In the genomic region with DNA sequence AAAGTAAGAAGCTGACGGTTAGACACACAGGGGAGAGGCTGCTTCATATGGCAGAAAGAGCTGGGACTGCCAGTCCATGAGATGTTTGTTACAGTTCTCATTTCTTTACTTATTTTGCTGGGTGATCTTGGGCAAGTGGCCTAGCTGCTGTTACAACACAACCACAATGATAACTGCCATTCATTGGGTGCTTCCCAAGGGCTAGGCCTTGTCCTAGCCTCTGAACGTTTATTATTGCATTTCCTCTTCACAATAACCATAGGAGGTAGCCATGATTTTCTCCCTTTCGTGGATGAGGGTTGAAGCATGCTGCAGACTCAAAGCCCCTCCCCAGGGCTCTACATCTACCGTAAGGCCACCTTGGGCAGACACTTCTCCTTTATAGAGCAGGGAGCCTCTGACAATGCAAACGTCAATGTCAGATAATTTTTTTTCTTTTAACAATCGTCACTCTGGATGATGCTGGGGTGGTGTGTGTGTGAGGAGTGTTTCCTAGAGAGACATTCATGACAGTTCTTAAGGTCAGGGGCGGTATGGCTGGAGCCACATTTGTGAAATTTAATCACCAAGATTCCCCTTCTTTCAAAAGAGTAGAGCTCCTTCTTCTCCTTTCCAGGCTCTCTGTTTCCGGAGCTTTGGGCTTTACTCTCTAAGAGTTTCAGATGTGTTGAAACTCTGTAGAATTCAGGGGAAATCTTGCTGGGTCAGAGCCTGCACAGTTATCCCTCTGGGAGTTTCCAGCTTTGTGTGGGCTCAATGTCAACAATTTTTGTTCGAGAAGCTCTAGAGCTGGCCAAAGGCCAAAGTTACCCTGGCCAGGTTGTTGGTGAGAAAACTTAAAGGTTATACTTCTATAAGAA, we compare ENCODE assay signal across 11 cellular contexts.
DNase-seq lines count a peak whose midpoint lies in the region; TF ChIP-seq lines count a peak whose summit lies in the region.
"Had no signal": no experiment of that assay in that cellular context is flagged by ENCODE, and none has a peak within 500 bp of the region (broad histone marks: within the 10 kb centered on the region; RNA-seq: fewer than 3 reads in every experiment).

No MANE protein-coding gene starts in this region.

- H3K4me3 Mint-ChIP-seq in H9 (no peak overlapping the region), mesothelial cell of epicardium (no peak overlapping the region), endodermal cell (no peak overlapping the region)
- H3K4me3 Mint-ChIP-seq in CD8-positive, alpha-beta memory T cell, result no peak overlapping the region

- peaks cover 55 to 68% (median 61%) of the 10 kb centered on the region in 10 experiments for H3K4me1 ChIP-seq in BLaER1 treated with 17β-estradiol and CSF1 and Interleukin-3, amounts not matched to agents 10 nM and 100 nM
- H3K4me1 ChIP-seq in H9 (ENCODE audit: insufficient read depth, low read length) (no peaks in the 10 kb centered on the region), endodermal cell (ENCODE audit: control insufficient read depth, insufficient read depth, low read length) (no peaks in the 10 kb centered on the region)
- H3K4me1 ChIP-seq in CD8-positive, alpha-beta memory T cell (ENCODE audit: insufficient read depth, low read length), result no peaks in the 10 kb centered on the region
- H3K4me1 ChIP-seq: BE2C, body of pancreas had no signal

- H3K27ac ChIP-seq in BLaER1 treated with 17β-estradiol and CSF1 and Interleukin-3, amounts not matched to agents 10 nM and 100 nM, result peak overlapping the region; percentile 2 to 72 (median 54); a peak in 20 of 22 replicates
- H3K27ac ChIP-seq in H9 (ENCODE audit: insufficient read length, low read depth, low read length) (no peak overlapping the region), endodermal cell (ENCODE audit: low read depth, low read length) (no peak overlapping the region)
- H3K27ac ChIP-seq in CD8-positive, alpha-beta memory T cell (ENCODE audit: low read depth, low read length), result no peak overlapping the region

- peak overlapping the region in 2 of 11 experiments; percentile 10 to 18; a peak in 3 of 22 replicates for H3K9ac ChIP-seq in BLaER1 treated with 17β-estradiol and CSF1 and Interleukin-3, amounts not matched to agents 10 nM and 100 nM
- H3K9ac ChIP-seq in H9 (ENCODE audit: extremely low read depth, insufficient read length, low read length) (no peak overlapping the region), endodermal cell (ENCODE audit: extremely low read depth, low read length, poor library complexity, severe bottlenecking) (no peak overlapping the region)

- H4K91ac ChIP-seq in H9 (ENCODE audit: insufficient read length, low read depth, low read length), result no peak overlapping the region

- no peaks in the 10 kb centered on the region for H3K23me2 ChIP-seq in H9 (ENCODE audit: insufficient read length, low read depth, low read length, poor library complexity, severe bottlenecking)

- H2BK120ac ChIP-seq in H9 (ENCODE audit: low read depth, low read length, poor library complexity, severe bottlenecking), result no peak overlapping the region

- no peak overlapping the region for H2BK12ac ChIP-seq in H9 (ENCODE audit: insufficient read length, low read depth, low read length)

- H4K5ac ChIP-seq in H9 (ENCODE audit: insufficient read length, low read depth, low read length), result no peak overlapping the region

- POLR2A ChIA-PET in CD8-positive, alpha-beta memory T cell (lab: Charles Lee), result no interaction called here

- CTCF ChIA-PET in CD8-positive, alpha-beta memory T cell (lab: Charles Lee), result no interaction called here

- no peak overlapping the region for H2BK15ac ChIP-seq in H9 (ENCODE audit: low read depth, low read length)

- H3K18ac ChIP-seq in H9 (ENCODE audit: insufficient read length, low read depth, low read length), result no peak overlapping the region

- no peak overlapping the region for H3K4ac ChIP-seq in H9 (ENCODE audit: low read depth, low read length)

- no peaks in the 10 kb centered on the region for H3K27me3 ChIP-seq in BLaER1 treated with 17β-estradiol and CSF1 and Interleukin-3, amounts not matched to agents 10 nM and 100 nM
- H3K27me3 ChIP-seq in H9 (ENCODE audit: insufficient read depth, low read length) (no peaks in the 10 kb centered on the region), endodermal cell (ENCODE audit: control insufficient read depth, insufficient read depth, low read length, poor library complexity, severe bottlenecking) (no peaks in the 10 kb centered on the region)
- no peaks in the 10 kb centered on the region for H3K27me3 ChIP-seq in CD8-positive, alpha-beta memory T cell (ENCODE audit: insufficient read depth, low read length, poor library complexity, severe bottlenecking)
- H3K27me3 ChIP-seq: BE2C, body of pancreas had no signal

- H3K27ac Mint-ChIP-seq in H9 (peak overlapping the region in 1 of 3 experiments; percentile 22; a peak in 1 of 7 replicates), mesothelial cell of epicardium (peak overlapping the region; percentile 36), endodermal cell (no peak overlapping the region)
- peak overlapping the region in 1 of 8 donors; percentile 39 for H3K27ac Mint-ChIP-seq in CD8-positive, alpha-beta memory T cell

- H3K36me3 Mint-ChIP-seq in H9 (ENCODE audit: insufficient read depth in 1 of 3, low read depth in 3 of 3), result peaks cover 0 to 3% (median 0%) of the 10 kb centered on the region in 3 experiments; a peak in 2 of 7 replicates
- H3K36me3 Mint-ChIP-seq in mesothelial cell of epicardium, result no peaks in the 10 kb centered on the region
- H3K36me3 Mint-ChIP-seq in CD8-positive, alpha-beta memory T cell, result no peaks in the 10 kb centered on the region
- H3K36me3 Mint-ChIP-seq in endodermal cell (ENCODE audit: low read depth), result no peaks in the 10 kb centered on the region

- H3K27me3 Mint-ChIP-seq in H9 (ENCODE audit: low read depth) (no peaks in the 10 kb centered on the region; the same call in 1 of the 2 replicates), mesothelial cell of epicardium (ENCODE audit: low read depth) (no peaks in the 10 kb centered on the region), endodermal cell (ENCODE audit: insufficient read depth) (no peaks in the 10 kb centered on the region)
- no peaks in the 10 kb centered on the region for H3K27me3 Mint-ChIP-seq in CD8-positive, alpha-beta memory T cell

- H3K36me3 ChIP-seq in BLaER1 treated with 17β-estradiol and CSF1 and Interleukin-3, amounts not matched to agents 10 nM and 100 nM, result no peaks in the 10 kb centered on the region
- H3K36me3 ChIP-seq in CD8-positive, alpha-beta memory T cell (ENCODE audit: insufficient read depth, low read length), result no peaks in the 10 kb centered on the region
- no peaks in the 10 kb centered on the region for H3K36me3 ChIP-seq in endodermal cell (ENCODE audit: control insufficient read depth, insufficient read depth, low read length)
- H3K36me3 ChIP-seq: BE2C had no signal

- peak overlapping the region; percentile 46 to 74 (median 67); a peak in 20 of 22 replicates for H3K4me2 ChIP-seq in BLaER1 treated with 17β-estradiol and CSF1 and Interleukin-3, amounts not matched to agents 10 nM and 100 nM
- no peak overlapping the region for H3K4me2 ChIP-seq in H9 (ENCODE audit: insufficient read depth, insufficient read length, low read length)

- no peak overlapping the region for H3K14ac ChIP-seq in H9 (ENCODE audit: insufficient read depth, low read length)

- H2AK5ac ChIP-seq in H9 (ENCODE audit: insufficient read length, low read length), result no peak overlapping the region

- H3K9me3 ChIP-seq in BLaER1 treated with 17β-estradiol and CSF1 and Interleukin-3, amounts not matched to agents 10 nM and 100 nM (replicated peaks in 1 of 11), result peaks cover 4 to 6% (median 5%) of the 10 kb centered on the region in 11 experiments
- peaks cover 1% of the 10 kb centered on the region for H3K9me3 ChIP-seq in H9 (ENCODE audit: control insufficient read depth, low read depth, low read length)
- no peaks in the 10 kb centered on the region for H3K9me3 ChIP-seq in CD8-positive, alpha-beta memory T cell (ENCODE audit: low read length)
- H3K9me3 ChIP-seq in endodermal cell (ENCODE audit: control insufficient read depth, low read length), result no peaks in the 10 kb centered on the region
- H3K9me3 ChIP-seq: BE2C, body of pancreas had no signal

- H4K20me1 ChIP-seq in BLaER1 treated with 17β-estradiol and CSF1 and Interleukin-3, amounts not matched to agents 10 nM and 100 nM, result no peaks in the 10 kb centered on the region
- no peaks in the 10 kb centered on the region for H4K20me1 ChIP-seq in H9 (ENCODE audit: control insufficient read depth, insufficient read depth, insufficient read length)

- H3K79me1 ChIP-seq in H9 (ENCODE audit: insufficient read depth, low read depth, low read length, poor library complexity, severe bottlenecking), result no peaks in the 10 kb centered on the region

- no peak overlapping the region for H2BK5ac ChIP-seq in H9 (ENCODE audit: insufficient read length, low read length)

- H3T11ph ChIP-seq in H9 (ENCODE audit: low read length), result no peak overlapping the region

- H3K4me1 Mint-ChIP-seq in H9 (peaks cover 0 to 2% of the 10 kb centered on the region in 2 experiments; a peak in 2 of 4 replicates), mesothelial cell of epicardium (peaks cover 3% of the 10 kb centered on the region), endodermal cell (no peaks in the 10 kb centered on the region)
- H3K4me1 Mint-ChIP-seq in CD8-positive, alpha-beta memory T cell, result peaks cover 3 to 8% (median 7%) of the 10 kb centered on the region in 3 donors

- no peak overlapping the region for H4K8ac ChIP-seq in H9 (replicated peaks; ENCODE audit: insufficient read length, low read depth, low read length)

- no peaks in the 10 kb centered on the region for H3K79me2 ChIP-seq in H9 (ENCODE audit: insufficient read depth, low read length)

- DNase-seq in H9 (no peak), SKM-1 treated with dmso at 0.1 percent for 144 hours (lab: John Stamatoyannopoulos, UW; ENCODE audit: unreplicated experiment) (peak; percentile 86), mesothelial cell of epicardium (ENCODE audit: low spot score in 2 of 2, unreplicated experiment in 2 of 2) (no peak), endodermal cell (no peak)
- no peak for DNase-seq in CD8-positive, alpha-beta memory T cell
- DNase-seq in activated CD4-positive, alpha-beta T cell treated with anti-CD3 and anti-CD28 coated beads for 4 hours, result no peak
- DNase-seq in activated CD4-positive, CD25-positive, alpha-beta regulatory T cell treated with anti-CD3 and anti-CD28 coated beads, Interleukin-2, amount 50 U/mL, for 72 hours, result no peak
- DNase-seq: BE2C, NCI-H1436 had no signal

- peak overlapping the region; percentile 66 for H2BK20ac ChIP-seq in H9 (ENCODE audit: low read depth, low read length, poor library complexity, severe bottlenecking)

- WGBS in H9 (ENCODE audit: extremely low coverage, insufficient read length, low lambda C conversion rate), result no CpG with 5 or more reads among the region's 9 CpGs
- WGBS in endodermal cell (ENCODE audit: insufficient coverage in 1 of 2, insufficient read length in 1 of 2), 2 experiments, result 92 to 95% methylated on average over 4 to 9 of the region's 9 CpGs

- no peak overlapping the region for H2AFZ ChIP-seq in H9 (ENCODE audit: low read length)

- H3K56ac ChIP-seq in H9 (ENCODE audit: insufficient read length, low read depth, low read length), result no peak overlapping the region

- TF ChIP-seq CTCF in H9 (conservative IDR thresholded peaks at IDR 0.05) (no peak), mesothelial cell of epicardium (IDR thresholded peaks at IDR 0.05; ENCODE audit: unreplicated experiment) (no peak), endodermal cell (conservative IDR thresholded peaks at IDR 0.05) (no peak)

- peaks cover 3 to 7% of the 10 kb centered on the region in 2 experiments for H3K9me3 Mint-ChIP-seq in H9
- no peaks in the 10 kb centered on the region for H3K9me3 Mint-ChIP-seq in mesothelial cell of epicardium
- no peaks in the 10 kb centered on the region for H3K9me3 Mint-ChIP-seq in CD8-positive, alpha-beta memory T cell
- peaks cover 3% of the 10 kb centered on the region for H3K9me3 Mint-ChIP-seq in endodermal cell

- no peak overlapping the region for H3K23ac ChIP-seq in H9 (ENCODE audit: insufficient read length, low read depth, low read length)

- H3K4me3 ChIP-seq in BLaER1 treated with 17β-estradiol and CSF1 and Interleukin-3, amounts not matched to agents 10 nM and 100 nM, result no peak overlapping the region
- H3K4me3 ChIP-seq in CD8-positive, alpha-beta memory T cell (ENCODE audit: low read length), result no peak overlapping the region
- H3K4me3 ChIP-seq in endodermal cell (ENCODE audit: low read length), result no peak overlapping the region
- H3K4me3 ChIP-seq: body of pancreas had no signal

Comparison
In these comparisons a context has a peak if more than half of its experiments do, and no peak if none do; other contexts are left out.
1. H3K27ac ChIP-seq: peak in BLaER1 treated with 17β-estradiol and CSF1 and Interleukin-3, amounts not matched to agents 10 nM and 100 nM (11 of 11); none in H9 (single experiment), CD8-positive, alpha-beta memory T cell (single experiment) and endodermal cell (single experiment).